ENCODE assay signal across 19 cellular contexts in the genomic region with DNA sequence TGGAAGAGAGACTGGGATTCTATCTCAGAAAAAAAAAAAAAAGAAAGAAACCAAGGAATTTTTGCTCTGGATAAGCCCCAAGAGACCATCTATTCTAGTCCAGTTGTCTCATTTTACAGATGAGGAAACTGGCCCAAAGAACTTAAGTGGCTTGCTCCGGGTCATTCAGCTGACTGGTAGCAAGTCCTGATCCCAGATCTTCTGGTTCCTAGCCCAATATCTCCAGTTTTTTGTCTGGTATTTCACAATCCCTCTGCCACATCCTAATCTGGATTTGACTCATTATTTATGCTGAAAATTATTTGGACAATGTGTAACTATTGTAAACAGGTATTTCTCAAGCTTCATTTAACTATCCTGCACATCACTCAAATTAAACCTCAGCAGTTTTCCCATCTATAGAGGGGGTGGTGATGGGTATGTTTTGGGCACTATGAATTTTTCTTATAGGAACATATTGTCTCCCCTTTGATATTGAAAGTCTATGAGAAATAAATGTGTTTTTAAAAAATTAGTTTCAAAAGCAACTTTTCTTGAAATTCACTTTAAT. TPM values are rescaled to one million over a fixed set of nuclear protein-coding genes. Genes with fewer than 3 reads are reported as not detected.
DNase-seq lines count a peak whose midpoint lies in the region; ATAC-seq, FAIRE-seq and TF ChIP-seq lines count a peak whose summit lies in the region.
"Had no signal": no experiment of that assay in that cellular context is flagged by ENCODE, and none has a peak within 500 bp of the region (broad histone marks: within the 10 kb centered on the region; RNA-seq: fewer than 3 reads in every experiment).

No MANE protein-coding gene starts in this region.

- H3K4me1 ChIP-seq in gastrocnemius medialis: peaks cover 43 to 48% of the 10 kb centered on the region in 2 donors

- H3K27ac Mint-ChIP-seq in activated T-helper 17 cell treated with anti-CD3 and anti-CD28 coated beads, Interleukin-2, amount 50 U/mL, for 72 hours: peak overlapping the region; percentile 73
- no peak overlapping the region for H3K27ac Mint-ChIP-seq in progenitor cell of endocrine pancreas
- no peak overlapping the region for H3K27ac Mint-ChIP-seq in stimulated activated naive CD8-positive, alpha-beta T cell treated with anti-CD3 and anti-CD28 coated beads, Interleukin-15, amount 100 ng/mL, for 72 hours
- H3K27ac Mint-ChIP-seq: activated CD4-positive, alpha-beta memory T cell treated with anti-CD3 and anti-CD28 coated beads, Interleukin-2, amount 10 ng/mL, durations not matched to agents 7 days and 5 days; activated naive CD8-positive, alpha-beta T cell treated with anti-CD3 and anti-CD28 coated beads, Interleukin-2, amount 50 U/mL, for 24 hours; activated T-helper 1 cell treated with anti-CD3 and anti-CD28 coated beads, Interleukin-12 subunit alpha, Interleukin-12 subunit beta, Interleukin-2, Interleukin-4 antibody, amounts not matched to agents 30 ng/mL and 10 ng/mL and 1 ng/mL, durations not matched to agents 14 hours and 24 hours and 36 hours had no signal

- H3K9me3 ChIP-seq in gastrocnemius medialis: no peaks in the 10 kb centered on the region
- H3K9me3 ChIP-seq: pancreas had no signal

- CTCF ChIA-PET in BJ (lab: Yijun Ruan, JAX): interaction anchor here (0.5 kb wide), 1 partner anchor 38 kb away, joined by 3 read pairs; no protein-coding TSS in a partner anchor

- H3K4me3 ChIP-seq in BJ (ENCODE audit: low read depth, low read length) (no peak overlapping the region), fibroblast of villous mesenchyme (ENCODE audit: low read depth, low read length) (no peak overlapping the region), gastrocnemius medialis (no peak overlapping the region)
- H3K4me3 ChIP-seq: pancreas, SK-N-MC had no signal

- no peak for TF ChIP-seq POLR2A in gastrocnemius medialis (IDR thresholded peaks at IDR 0.05)

- POLR2A ChIA-PET in BJ (lab: Charles Lee): no interaction called here

- TF ChIP-seq CTCF in BJ (IDR thresholded peaks at IDR 0.05; ENCODE audit: insufficient read depth, low read depth, low read length) (no peak), fibroblast of villous mesenchyme (IDR thresholded peaks at IDR 0.05; ENCODE audit: insufficient read depth, low read depth, low read length) (no peak), gastrocnemius medialis (IDR thresholded peaks at IDR 0.05 in 4 of 5, conservative IDR thresholded peaks at IDR 0.05 in 1 of 5) (no peak), progenitor cell of endocrine pancreas (IDR thresholded peaks at IDR 0.05; ENCODE audit: unreplicated experiment) (no peak)

- DNase-seq in BJ (ENCODE audit: low read depth) (peak; percentile 34), fibroblast of villous mesenchyme (ENCODE audit: low read depth) (peak; percentile 83), gastrocnemius medialis (peak; percentile 25 to 39), progenitor cell of endocrine pancreas (ENCODE audit: low spot score, unreplicated experiment) (no peak), GM19239 (ENCODE audit: insufficient read length, low spot score) (no peak), NCI-H446 (lab: John Stamatoyannopoulos, UW) (no peak)
- no peak for DNase-seq in stimulated activated naive CD8-positive, alpha-beta T cell treated with anti-CD3 and anti-CD28 coated beads, Interleukin-15, amount 100 ng/mL, for 72 hours
- DNase-seq: activated CD4-positive, alpha-beta memory T cell treated with anti-CD3 and anti-CD28 coated beads, Interleukin-2, amount 10 ng/mL, durations not matched to agents 7 days and 5 days; activated naive CD8-positive, alpha-beta T cell treated with anti-CD3 and anti-CD28 coated beads, Interleukin-2, amount 50 U/mL, for 24 hours; C1 segment of cervical spinal cord; NCI-H2029; NCI-H526; OCI-M1; pancreas; stimulated activated CD4-positive, alpha-beta T cell treated with anti-CD3 and anti-CD28 coated beads, Interleukin-12 subunit alpha, Interleukin-12 subunit beta, amount 100 ng/mL, for 4 hours had no signal

- H3K27ac ChIP-seq in gastrocnemius medialis: peak overlapping the region; percentile 10 to 73 (median 49)
- H3K27ac ChIP-seq: pancreas had no signal

- H3K36me3 ChIP-seq in BJ (ENCODE audit: control insufficient read depth, insufficient read depth, low read length): no peaks in the 10 kb centered on the region
- no peaks in the 10 kb centered on the region for H3K36me3 ChIP-seq in gastrocnemius medialis
- H3K36me3 ChIP-seq: pancreas had no signal

- no peaks in the 10 kb centered on the region for H3K27me3 Mint-ChIP-seq in activated T-helper 17 cell treated with anti-CD3 and anti-CD28 coated beads, Interleukin-2, amount 50 U/mL, for 72 hours
- H3K27me3 Mint-ChIP-seq in progenitor cell of endocrine pancreas: no peaks in the 10 kb centered on the region
- H3K27me3 Mint-ChIP-seq in stimulated activated naive CD8-positive, alpha-beta T cell treated with anti-CD3 and anti-CD28 coated beads, Interleukin-15, amount 100 ng/mL, for 72 hours: no peaks in the 10 kb centered on the region
- H3K27me3 Mint-ChIP-seq: activated CD4-positive, alpha-beta memory T cell treated with anti-CD3 and anti-CD28 coated beads, Interleukin-2, amount 10 ng/mL, durations not matched to agents 7 days and 5 days; activated naive CD8-positive, alpha-beta T cell treated with anti-CD3 and anti-CD28 coated beads, Interleukin-2, amount 50 U/mL, for 24 hours had no signal

- H3K27me3 ChIP-seq in BJ (ENCODE audit: control insufficient read depth, insufficient read depth, low read length) (no peaks in the 10 kb centered on the region), gastrocnemius medialis (no peaks in the 10 kb centered on the region)
- H3K27me3 ChIP-seq: pancreas had no signal

- no peak for FAIRE-seq in GM19239 (lab: Jason Lieb, UNC)
- FAIRE-seq: H54, pancreas had no signal

- in situ Hi-C loops in gastrocnemius medialis (cut with MboI; ENCODE audit: low sequenced_read_pairs in 4 of 4): no loop called here

- no peaks in the 10 kb centered on the region for H3K9me3 Mint-ChIP-seq in activated T-helper 17 cell treated with anti-CD3 and anti-CD28 coated beads, Interleukin-2, amount 50 U/mL, for 72 hours
- H3K9me3 Mint-ChIP-seq in progenitor cell of endocrine pancreas (ENCODE audit: low read depth): no peaks in the 10 kb centered on the region
- H3K9me3 Mint-ChIP-seq in stimulated activated naive CD8-positive, alpha-beta T cell treated with anti-CD3 and anti-CD28 coated beads, Interleukin-15, amount 100 ng/mL, for 72 hours: no peaks in the 10 kb centered on the region
- H3K9me3 Mint-ChIP-seq: activated CD4-positive, alpha-beta memory T cell treated with anti-CD3 and anti-CD28 coated beads, Interleukin-2, amount 10 ng/mL, durations not matched to agents 7 days and 5 days; activated naive CD8-positive, alpha-beta T cell treated with anti-CD3 and anti-CD28 coated beads, Interleukin-2, amount 50 U/mL, for 24 hours; activated T-helper 1 cell treated with anti-CD3 and anti-CD28 coated beads, Interleukin-12 subunit alpha, Interleukin-12 subunit beta, Interleukin-2, Interleukin-4 antibody, amounts not matched to agents 30 ng/mL and 10 ng/mL and 1 ng/mL, durations not matched to agents 14 hours and 24 hours and 36 hours had no signal

- no peak overlapping the region for H3K4me3 Mint-ChIP-seq in activated T-helper 17 cell treated with anti-CD3 and anti-CD28 coated beads, Interleukin-2, amount 50 U/mL, for 72 hours
- no peak overlapping the region for H3K4me3 Mint-ChIP-seq in progenitor cell of endocrine pancreas (ENCODE audit: low read depth)
- H3K4me3 Mint-ChIP-seq in stimulated activated naive CD8-positive, alpha-beta T cell treated with anti-CD3 and anti-CD28 coated beads, Interleukin-15, amount 100 ng/mL, for 72 hours: no peak overlapping the region
- H3K4me3 Mint-ChIP-seq: activated CD4-positive, alpha-beta memory T cell treated with anti-CD3 and anti-CD28 coated beads, Interleukin-2, amount 10 ng/mL, durations not matched to agents 7 days and 5 days; activated naive CD8-positive, alpha-beta T cell treated with anti-CD3 and anti-CD28 coated beads, Interleukin-2, amount 50 U/mL, for 24 hours; activated T-helper 1 cell treated with anti-CD3 and anti-CD28 coated beads, Interleukin-12 subunit alpha, Interleukin-12 subunit beta, Interleukin-2, Interleukin-4 antibody, amounts not matched to agents 30 ng/mL and 10 ng/mL and 1 ng/mL, durations not matched to agents 14 hours and 24 hours and 36 hours had no signal

- no peak for ATAC-seq in activated T-helper 17 cell treated with anti-CD3 and anti-CD28 coated beads, Interleukin-2, amount 50 U/mL, for 72 hours (replicated peaks)
- ATAC-seq in gastrocnemius medialis: peak; percentile 73 to 84
- ATAC-seq in stimulated activated naive CD8-positive, alpha-beta T cell treated with anti-CD3 and anti-CD28 coated beads, Interleukin-15, amount 100 ng/mL, for 72 hours: no peak
- ATAC-seq: activated naive CD8-positive, alpha-beta T cell treated with anti-CD3 and anti-CD28 coated beads, Interleukin-2, amount 50 U/mL, for 24 hours had no signal

- intact Hi-C loops in gastrocnemius medialis (cut with DNase I; ENCODE audit: low total_unique reads): no loop called here

- peaks cover 6% of the 10 kb centered on the region for H3K4me1 Mint-ChIP-seq in activated T-helper 17 cell treated with anti-CD3 and anti-CD28 coated beads, Interleukin-2, amount 50 U/mL, for 72 hours
- H3K4me1 Mint-ChIP-seq in progenitor cell of endocrine pancreas (ENCODE audit: low read depth): peaks cover 12% of the 10 kb centered on the region
- H3K4me1 Mint-ChIP-seq in stimulated activated naive CD8-positive, alpha-beta T cell treated with anti-CD3 and anti-CD28 coated beads, Interleukin-15, amount 100 ng/mL, for 72 hours: peaks cover 22% of the 10 kb centered on the region

- peaks cover 34% of the 10 kb centered on the region for H3K36me3 Mint-ChIP-seq in activated T-helper 17 cell treated with anti-CD3 and anti-CD28 coated beads, Interleukin-2, amount 50 U/mL, for 72 hours (ENCODE audit: low read depth)
- H3K36me3 Mint-ChIP-seq in progenitor cell of endocrine pancreas (ENCODE audit: insufficient read depth): peaks cover 1% of the 10 kb centered on the region

RNA-seq across cellular contexts. Expression of gene PPP2R5E, which starts 43.4 kb away (rescaled TPM):
- 4.8 and 11.9 TPM in 2 replicates for polyA plus RNA-seq in BJ (2011; rRNA removed)
- 9.0 and 10.2 TPM in 2 replicates for polyA minus RNA-seq in BJ (2011; rRNA and poly(A)+ RNA removed)
- 10 to 100 TPM; 27.0 to 43.4 TPM for total RNA-seq in activated T-helper 17 cell treated with anti-CD3 and anti-CD28 coated beads, Interleukin-2, amount 50 U/mL, for 72 hours
- 21.9 and 32.4 TPM in 2 replicates for total RNA-seq in fibroblast of villous mesenchyme
- 10 to 100 TPM; 14.6 to 25.8 (median 22.3) TPM for total RNA-seq in gastrocnemius medialis
- total RNA-seq in progenitor cell of endocrine pancreas: 55.3 and 56.7 TPM in 2 replicates

Comparison
In these comparisons a context has a peak if more than half of its experiments do, and no peak if none do; other contexts are left out.
1. DNase-seq: peak in BJ (single experiment), fibroblast of villous mesenchyme (single experiment) and gastrocnemius medialis (2 of 2); none in progenitor cell of endocrine pancreas (single experiment), GM19239 (single experiment), NCI-H446 (0 of 2) and stimulated activated naive CD8-positive, alpha-beta T cell treated with anti-CD3 and anti-CD28 coated beads, Interleukin-15, amount 100 ng/mL, for 72 hours (0 of 2).
2. ATAC-seq: peak in gastrocnemius medialis (2 of 2); none in activated T-helper 17 cell treated with anti-CD3 and anti-CD28 coated beads, Interleukin-2, amount 50 U/mL, for 72 hours (single experiment) and stimulated activated naive CD8-positive, alpha-beta T cell treated with anti-CD3 and anti-CD28 coated beads, Interleukin-15, amount 100 ng/mL, for 72 hours (single experiment).